17 cellular contexts compared by ENCODE assay signal in genomic region chr6:27451660-27452390, GRCh38. TPM values are rescaled to one million over a fixed set of nuclear protein-coding genes. Genes with fewer than 3 reads are reported as not detected.
A peak's percentile ranks its signal among the peaks of the same experiment; 100 is the strongest.
DNase-seq lines count a peak whose midpoint lies in the region; ATAC-seq and TF ChIP-seq lines count a peak whose summit lies in the region.
"Had no signal": no experiment of that assay in that cellular context is flagged by ENCODE, and none has a peak within 500 bp of the region (broad histone marks: within the 10 kb centered on the region; RNA-seq: fewer than 3 reads in every experiment).

No MANE protein-coding gene starts in this region.

- 97% methylated on average over 9 of the region's 9 CpGs for WGBS in liver
- 96% methylated on average over 8 of the region's 9 CpGs for WGBS in right lobe of liver (ENCODE audit: insufficient coverage, low coverage, low lambda C conversion rate, missing lambda C conversion rate)

- TF ChIP-seq CTCF in liver (IDR thresholded peaks at IDR 0.05; ENCODE audit: low read depth, low read length, missing input control) (no peak), right lobe of liver (IDR thresholded peaks at IDR 0.05) (no peak)

- DNase-seq in right lobe of liver (no peak), amniotic epithelial cell (ENCODE audit: low read depth) (peak; percentile 4), NCI-H1417 treated with DMSO at 0.1 percent for 48 hours (lab: John Stamatoyannopoulos, UW) (no peak), iPS-NIHi7 (ENCODE audit: extremely low spot score) (no peak)
- no peak for DNase-seq in effector CD4-positive, alpha-beta T cell
- DNase-seq: ACHN, DMS153, KG1, NCI-H1092, NCI-H1694 treated with DMSO at 0.1 percent for 48 hours, NCI-H2171 treated with DMSO at 0.1 percent for 48 hours, NCI-H510A, NCI-H82, SHP77 treated with DMSO at 0.1 percent for 48 hours had no signal

- H3K36me3 ChIP-seq in liver (ENCODE audit: control insufficient read depth in 4 of 4, insufficient read depth in 3 of 4, low read depth in 1 of 4, low read length in 3 of 4) = peaks cover 16 to 64% (median 53%) of the 10 kb centered on the region in 4 donors
- H3K36me3 ChIP-seq in right lobe of liver = peaks cover 0 to 48% (median 26%) of the 10 kb centered on the region in 4 donors
- peaks cover 72% of the 10 kb centered on the region for H3K36me3 ChIP-seq in iPS-20b (ENCODE audit: insufficient read depth, low read depth, low read length)

- intact Hi-C loops in right lobe of liver (cut with DNase I) = loop anchor here in 1 of 2 donors (10.0 kb wide), 1 partner anchor 47 kb away; no protein-coding TSS in a partner anchor

- no peak for TF ChIP-seq POLR2A in right lobe of liver (IDR thresholded peaks at IDR 0.05)

- H3K9ac ChIP-seq in liver (ENCODE audit: low read depth in 1 of 2, low read length in 2 of 2) (no peak overlapping the region), iPS-20b (ENCODE audit: low read depth, low read length) (no peak overlapping the region)

- TF ChIP-seq RAD21 in liver (IDR thresholded peaks at IDR 0.05) = no peak

- H3K27me3 ChIP-seq in liver (ENCODE audit: control insufficient read depth in 4 of 4, insufficient read depth in 4 of 4, low read length in 3 of 4) (no peaks in the 10 kb centered on the region), right lobe of liver (no peaks in the 10 kb centered on the region), iPS-20b (ENCODE audit: insufficient read depth, low read length) (no peaks in the 10 kb centered on the region)

- H3K4me3 ChIP-seq in liver (ENCODE audit: low read depth in 1 of 3, low read length in 3 of 3) = peak overlapping the region in 2 of 3 donors; percentile 21 to 54
- no peak overlapping the region for H3K4me3 ChIP-seq in right lobe of liver
- H3K4me3 ChIP-seq in iPS-20b (ENCODE audit: low read length) = peak overlapping the region; percentile 14; the same call in 1 of the 2 replicates
- H3K4me3 ChIP-seq: GM23338 had no signal

- H3K9me3 ChIP-seq in liver (ENCODE audit: control insufficient read depth in 4 of 4, low read length in 3 of 4) (peaks cover 47 to 91% (median 70%) of the 10 kb centered on the region in 4 donors), right lobe of liver (peaks cover 9 to 88% (median 41%) of the 10 kb centered on the region in 4 donors), iPS-20b (ENCODE audit: insufficient read depth, low read depth, low read length) (peaks cover 96% of the 10 kb centered on the region)

- H3K4me1 ChIP-seq in liver (ENCODE audit: control insufficient read depth in 4 of 4, insufficient read depth in 4 of 4, low read length in 3 of 4) = no peaks in the 10 kb centered on the region
- no peaks in the 10 kb centered on the region for H3K4me1 ChIP-seq in right lobe of liver
- no peaks in the 10 kb centered on the region for H3K4me1 ChIP-seq in iPS-20b (ENCODE audit: insufficient read depth, low read length)

- H3K27ac ChIP-seq in liver (ENCODE audit: low read depth in 1 of 2, low read length in 2 of 2) = no peak overlapping the region
- no peak overlapping the region for H3K27ac ChIP-seq in right lobe of liver
- H3K27ac ChIP-seq in iPS-20b (ENCODE audit: low read length) = no peak overlapping the region

- no peak for ATAC-seq in right lobe of liver
- ATAC-seq: GM23338 had no signal

TF ChIP-seq in liver, 16 proteins besides CTCF, POLR2A, EP300 and RAD21:
- TF ChIP-seq TAF1 (conservative IDR thresholded peaks at IDR 0.05) (no peak), REST (IDR thresholded peaks at IDR 0.05) (no peak), SP1 (IDR thresholded peaks at IDR 0.05) (no peak), ATF3 (IDR thresholded peaks at IDR 0.05) (no peak), HNF4G (IDR thresholded peaks at IDR 0.05) (no peak), GABPA (IDR thresholded peaks at IDR 0.05 in 1 of 2, conservative IDR thresholded peaks at IDR 0.05 in 1 of 2) (no peak), HNF4A (conservative IDR thresholded peaks at IDR 0.05) (no peak), FOXA1 (IDR thresholded peaks at IDR 0.05) (no peak), FOXA2 (IDR thresholded peaks at IDR 0.05) (no peak), JUND (IDR thresholded peaks at IDR 0.05) (no peak), RXRA (IDR thresholded peaks at IDR 0.05) (no peak), EGR1 (IDR thresholded peaks at IDR 0.05; ENCODE audit: low read depth in 2 of 2) (no peak), YY1 (IDR thresholded peaks at IDR 0.05) (no peak), NR2F2 (IDR thresholded peaks at IDR 0.05) (no peak)
- TF ChIP-seq, protein P1, sequence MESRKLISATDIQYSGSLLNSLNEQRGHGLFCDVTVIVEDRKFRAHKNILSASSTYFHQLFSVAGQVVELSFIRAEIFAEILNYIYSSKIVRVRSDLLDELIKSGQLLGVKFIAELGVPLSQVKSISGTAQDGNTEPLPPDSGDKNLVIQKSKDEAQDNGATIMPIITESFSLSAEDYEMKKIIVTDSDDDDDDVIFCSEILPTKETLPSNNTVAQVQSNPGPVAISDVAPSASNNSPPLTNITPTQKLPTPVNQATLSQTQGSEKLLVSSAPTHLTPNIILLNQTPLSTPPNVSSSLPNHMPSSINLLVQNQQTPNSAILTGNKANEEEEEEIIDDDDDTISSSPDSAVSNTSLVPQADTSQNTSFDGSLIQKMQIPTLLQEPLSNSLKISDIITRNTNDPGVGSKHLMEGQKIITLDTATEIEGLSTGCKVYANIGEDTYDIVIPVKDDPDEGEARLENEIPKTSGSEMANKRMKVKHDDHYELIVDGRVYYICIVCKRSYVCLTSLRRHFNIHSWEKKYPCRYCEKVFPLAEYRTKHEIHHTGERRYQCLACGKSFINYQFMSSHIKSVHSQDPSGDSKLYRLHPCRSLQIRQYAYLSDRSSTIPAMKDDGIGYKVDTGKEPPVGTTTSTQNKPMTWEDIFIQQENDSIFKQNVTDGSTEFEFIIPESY (IDR thresholded peaks at IDR 0.05) = no peak
- TF ChIP-seq, protein P2, sequence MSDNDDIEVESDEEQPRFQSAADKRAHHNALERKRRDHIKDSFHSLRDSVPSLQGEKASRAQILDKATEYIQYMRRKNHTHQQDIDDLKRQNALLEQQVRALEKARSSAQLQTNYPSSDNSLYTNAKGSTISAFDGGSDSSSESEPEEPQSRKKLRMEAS (IDR thresholded peaks at IDR 0.05) = no peak
TF ChIP-seq in liver: peak in this region for 0.

RNA-seq across cellular contexts. Expression of gene ZNF184, which starts 21.1 kb away (rescaled TPM):
- 1 to 10 TPM; 2.3 to 4.4 TPM for total RNA-seq in liver
- polyA plus RNA-seq in liver = under 1 TPM; 0.80 to 0.89 TPM
- 1 to 10 TPM; 1.1 to 1.8 (median 1.7) TPM for total RNA-seq in right lobe of liver

Comparison
In these comparisons a context has a peak if more than half of its experiments do, and no peak if none do; other contexts are left out.
1. H3K4me3 ChIP-seq: peak in liver (2 of 3) and iPS-20b (single experiment); none in right lobe of liver (0 of 3).